ENCODE assay signal across 14 cellular contexts in genomic region chr2:189540551-189540950, GRCh38. TPM values are rescaled to one million over a fixed set of nuclear protein-coding genes. Genes with fewer than 3 reads are reported as not detected.
DNase-seq lines count a peak whose midpoint lies in the region; ATAC-seq, FAIRE-seq and TF ChIP-seq lines count a peak whose summit lies in the region.
"Had no signal": no experiment of that assay in that cellular context is flagged by ENCODE, and none has a peak within 500 bp of the region (broad histone marks: within the 10 kb centered on the region; RNA-seq: fewer than 3 reads in every experiment).

No MANE protein-coding gene starts in this region.

- no peaks in the 10 kb centered on the region for H3K9me3 ChIP-seq in keratinocyte (ENCODE audit: control insufficient read depth, low read depth, low read length)
- H3K9me3 ChIP-seq in uterus: no peaks in the 10 kb centered on the region
- H3K9me3 ChIP-seq in body of pancreas: no peaks in the 10 kb centered on the region
- H3K9me3 ChIP-seq: BLaER1 had no signal

- no peak for TF ChIP-seq POLR2A in uterus (IDR thresholded peaks at IDR 0.05)
- no peak for TF ChIP-seq POLR2A in body of pancreas (IDR thresholded peaks at IDR 0.05)
- TF ChIP-seq POLR2A in GM12892 (IDR thresholded peaks at IDR 0.05; ENCODE audit: low read depth, low read length): no peak

- H3K27me3 ChIP-seq in keratinocyte (ENCODE audit: control insufficient read depth, extremely low read depth, insufficient read depth, low read length) (no peaks in the 10 kb centered on the region), uterus (no peaks in the 10 kb centered on the region), body of pancreas (no peaks in the 10 kb centered on the region)
- H3K27me3 ChIP-seq: BLaER1 had no signal

- H3K36me3 ChIP-seq in keratinocyte (ENCODE audit: control insufficient read depth in 2 of 2, extremely low read depth in 1 of 2, insufficient read depth in 2 of 2, low read length in 2 of 2): no peaks in the 10 kb centered on the region
- H3K36me3 ChIP-seq in uterus: no peaks in the 10 kb centered on the region
- no peaks in the 10 kb centered on the region for H3K36me3 ChIP-seq in body of pancreas (replicated peaks in 1 of 2; ENCODE audit: insufficient read depth in 1 of 2, low read depth in 2 of 2)
- H3K36me3 ChIP-seq: BLaER1 had no signal

- TF ChIP-seq CTCF in keratinocyte (optimal IDR thresholded peaks at IDR 0.05 in 1 of 3, IDR thresholded peaks at IDR 0.05 in 1 of 3, conservative IDR thresholded peaks at IDR 0.05 in 1 of 3; ENCODE audit: extremely low read depth in 1 of 3, insufficient read depth in 2 of 3, low read length in 3 of 3) (no peak), uterus (IDR thresholded peaks at IDR 0.05) (no peak), body of pancreas (IDR thresholded peaks at IDR 0.05) (no peak)

- H3K27ac ChIP-seq in keratinocyte (ENCODE audit: control insufficient read depth, insufficient read depth, low read length): no peak overlapping the region
- peak overlapping the region; percentile 56 to 91 for H3K27ac ChIP-seq in uterus
- H3K27ac ChIP-seq in body of pancreas: peak overlapping the region in 1 of 4 donors; percentile 72
- H3K27ac ChIP-seq: BLaER1 had no signal

- H2AFZ ChIP-seq in keratinocyte (ENCODE audit: control insufficient read depth, low read length): no peak overlapping the region

- no peak overlapping the region for H3K4me3 ChIP-seq in keratinocyte (ENCODE audit: control insufficient read depth in 2 of 3, extremely low read depth in 1 of 3, insufficient read depth in 2 of 3, low read depth in 1 of 3, low read length in 3 of 3)
- H3K4me3 ChIP-seq in uterus: no peak overlapping the region
- no peak overlapping the region for H3K4me3 ChIP-seq in body of pancreas
- H3K4me3 ChIP-seq: BLaER1 had no signal

- in situ Hi-C loops in SK-MEL-5 (cut with HindIII; ENCODE audit: low pct_unique_long_range_greater_than_20kb, low sequenced_read_pairs): no loop called here

- WGBS in body of pancreas, 2 donors: 91 to 92% methylated on average over 1 of the region's 1 CpG

- no peaks in the 10 kb centered on the region for H3K9me1 ChIP-seq in keratinocyte (ENCODE audit: control insufficient read depth, extremely low read depth, insufficient read depth, low read length)

- peak; percentile 79 for FAIRE-seq in keratinocyte (lab: Jason Lieb, UNC)
- no peak for FAIRE-seq in GM12892 (lab: Jason Lieb, UNC)

- intact Hi-C loops in uterus (cut with DNase I; ENCODE audit: low total_unique reads) (no loop called here), body of pancreas (cut with DNase I) (no loop called here), left ventricle myocardium superior (cut with micrococcal nuclease) (no loop called here)

- ATAC-seq in esophagus mucosa: peak; percentile 88
- no peak for ATAC-seq in body of pancreas
- no peak for ATAC-seq in left ventricle myocardium superior
- ATAC-seq: CD8-positive, alpha-beta T cell had no signal

- no peaks in the 10 kb centered on the region for H3K4me1 ChIP-seq in keratinocyte (ENCODE audit: control insufficient read depth, extremely low read depth, insufficient read depth, low read length)
- H3K4me1 ChIP-seq in uterus: peaks cover 0 to 12% of the 10 kb centered on the region in 2 donors
- H3K4me1 ChIP-seq in body of pancreas: no peaks in the 10 kb centered on the region
- H3K4me1 ChIP-seq: BLaER1 had no signal

- no peak overlapping the region for H3K4me2 ChIP-seq in keratinocyte (ENCODE audit: control insufficient read depth, extremely low read depth, insufficient read depth, low read depth, low read length)
- H3K4me2 ChIP-seq: BLaER1 had no signal

- no peaks in the 10 kb centered on the region for H4K20me1 ChIP-seq in keratinocyte (ENCODE audit: control insufficient read depth, extremely low read depth, insufficient read depth, low read length)
- H4K20me1 ChIP-seq: BLaER1 had no signal

- no peaks in the 10 kb centered on the region for H3K79me2 ChIP-seq in keratinocyte (ENCODE audit: control insufficient read depth, insufficient read depth, low read length)

- dilution Hi-C loops in keratinocyte (cut with MboI; ENCODE audit: extremely low pct_ligation_motif_present, low sequenced_read_pairs): no loop called here

- no peak overlapping the region for H3K9ac ChIP-seq in keratinocyte (ENCODE audit: control insufficient read depth, extremely low read depth, insufficient read depth, low read length)
- H3K9ac ChIP-seq: BLaER1 had no signal

- DNase-seq in SK-MEL-5 (ENCODE audit: low read depth, low spot score): peak; percentile 10
- DNase-seq in keratinocyte (ENCODE audit: low read depth, low spot score): peak; percentile 7
- no peak for DNase-seq in uterus
- no peak for DNase-seq in body of pancreas
- DNase-seq in left ventricle myocardium superior: no peak
- DNase-seq in GM12892 (ENCODE audit: insufficient read length): no peak
- DNase-seq: CD8-positive, alpha-beta T cell; KG1; NCI-H1417; NCI-H187; NCI-H2107; NCI-H510A treated with DMSO at 0.1 percent for 48 hours had no signal

RNA-seq across cellular contexts. Expression of gene SLC40A1, which starts 40.0 kb away (rescaled TPM):
- total RNA-seq in SK-MEL-5 (2014; rRNA removed; shearing (Covaris generic)): 0.92 and 2.0 TPM in 2 replicates
- polyA plus RNA-seq in SK-MEL-5 (2015; cell fraction: cytosol; rRNA removed): 0.26 and 0.51 TPM in 2 replicates
- 0.21 and 0.47 TPM in 2 replicates for polyA plus RNA-seq in SK-MEL-5 (2015; cell fraction: nucleus; rRNA removed)
- total RNA-seq in esophagus mucosa (11.8 TPM), uterus (100 to 1,000 TPM in 3 of 4 donors, 10 to 100 TPM in 1; 87.1 to 252 (median 176) TPM), body of pancreas (10 to 100 TPM; 30.3 to 61.2 TPM), left ventricle myocardium superior (57.5 TPM)
- 0.02 to 0.18 TPM (median 0.09 TPM) in 3 replicates for polyA plus RNA-seq in keratinocyte
- polyA plus RNA-seq in keratinocyte (2011; ENCODE audit: low read depth): 0.85 TPM
- polyA plus RNA-seq in keratinocyte (2011; cell fraction: cytosol; rRNA removed): 0.09 and 0.22 TPM in 2 replicates
- polyA plus RNA-seq in keratinocyte (2011; cell fraction: nucleus; rRNA removed): 0.13 and 0.19 TPM in 2 replicates
- 0.11 and 1.0 TPM in 2 replicates for polyA plus RNA-seq in keratinocyte (2012; ENCODE audit: low replicate concordance)
- 0.13 to 0.36 TPM in 2 of 3 replicates, not detected in the other for polyA minus RNA-seq in keratinocyte
- not detected for polyA minus RNA-seq in keratinocyte (2011; cell fraction: cytosol; rRNA and poly(A)+ RNA removed)
- polyA minus RNA-seq in keratinocyte (2011; cell fraction: nucleus; rRNA and poly(A)+ RNA removed): not detected in 2 replicates
- not detected for polyA plus RNA-seq in GM12892 (2012; ENCODE audit: missing spikeins)

Comparison
In these comparisons a context has a peak if more than half of its experiments do, and no peak if none do; other contexts are left out.
1. DNase-seq: peak in SK-MEL-5 (single experiment) and keratinocyte (single experiment); none in uterus (0 of 2), body of pancreas (0 of 4), left ventricle myocardium superior (single experiment) and GM12892 (single experiment).